ENCODE assay signal across 1 cellular context in genomic region chr1:241579434-241579833, GRCh38.
TF ChIP-seq lines count a peak whose summit lies in the region.

No MANE protein-coding gene starts in this region.

TF ChIP-seq in SK-N-SH, 30 proteins besides CTCF, POLR2A, EP300 and RAD21 (continued from another document):
- no peak for TF ChIP-seq IRF3 (IDR thresholded peaks at IDR 0.05; ENCODE audit: low read depth, low read length)
